Comparison of ENCODE assay signal across 27 cellular contexts in genomic region chr3:181358060-181358459, GRCh38.
DNase-seq lines count a peak whose midpoint lies in the region; ATAC-seq, FAIRE-seq and TF ChIP-seq lines count a peak whose summit lies in the region.
"Had no signal": no experiment of that assay in that cellular context is flagged by ENCODE, and none has a peak within 500 bp of the region (broad histone marks: within the 10 kb centered on the region; RNA-seq: fewer than 3 reads in every experiment).

No MANE protein-coding gene starts in this region.

- H3K27ac ChIP-seq in right cardiac atrium (ENCODE audit: low read length) (no peak overlapping the region), lower lobe of right lung (no peak overlapping the region)
- H3K27ac ChIP-seq: 22Rv1, C4-2B, HL-60 had no signal

- ATAC-seq in HG02938 (IDR thresholded peaks at IDR 0.05; ENCODE audit: unreplicated experiment): peak; percentile 15
- ATAC-seq in right cardiac atrium: peak; percentile 55 to 86
- ATAC-seq in lower lobe of right lung: no peak
- no peak for ATAC-seq in HG03460 (IDR thresholded peaks at IDR 0.05; ENCODE audit: unreplicated experiment)
- ATAC-seq: HCT116 had no signal

- H3K4me3 ChIP-seq in bronchial epithelial cell (ENCODE audit: low read depth, low read length) (no peak overlapping the region), right cardiac atrium (ENCODE audit: low read length) (no peak overlapping the region), lower lobe of right lung (no peak overlapping the region)

- TF ChIP-seq CTCF in bronchial epithelial cell (IDR thresholded peaks at IDR 0.05; ENCODE audit: insufficient read depth, low read length, severe bottlenecking) (no peak), lower lobe of right lung (IDR thresholded peaks at IDR 0.05) (no peak)

- 11% methylated on average over 1 of the region's 1 CpG for WGBS in right cardiac atrium

- intact Hi-C loops in right cardiac atrium (cut with DNase I): no loop called here
- intact Hi-C loops in lower lobe of right lung (cut with DNase I): no loop called here

- H3K36me3 ChIP-seq in bronchial epithelial cell (ENCODE audit: control insufficient read depth, insufficient read depth, low read length) (no peaks in the 10 kb centered on the region), lower lobe of right lung (no peaks in the 10 kb centered on the region)

- H3K27me3 ChIP-seq in bronchial epithelial cell (ENCODE audit: control insufficient read depth, insufficient read depth, low read length) (no peaks in the 10 kb centered on the region), right cardiac atrium (ENCODE audit: control insufficient read depth, insufficient read depth) (no peaks in the 10 kb centered on the region), lower lobe of right lung (ENCODE audit: low read depth) (no peaks in the 10 kb centered on the region)

- H3K9me3 ChIP-seq in right cardiac atrium (ENCODE audit: control insufficient read depth, low read length) (no peaks in the 10 kb centered on the region), lower lobe of right lung (no peaks in the 10 kb centered on the region)

- DNase-seq in DMS53 (lab: John Stamatoyannopoulos, UW) (peak; percentile 2), DMS53 treated with DMSO at 0.1 percent for 48 hours (lab: John Stamatoyannopoulos, UW; ENCODE audit: unreplicated experiment) (no peak), bronchial epithelial cell (ENCODE audit: low read depth) (peak; percentile 15), right cardiac atrium (no peak), NCI-H1694 (lab: John Stamatoyannopoulos, UW) (no peak), lower lobe of right lung (no peak)
- DNase-seq: ACHN, DMS79, GOT3, KBM-7, MM.1S, NCI-H1048, NCI-H1436, NCI-H1930, NCI-H345, NCI-H524, NCI-H82, OCI-M1, SHP77 had no signal

- FAIRE-seq in bronchial epithelial cell (lab: Jason Lieb, UNC): peak; percentile 7
- FAIRE-seq: D721Med, RCC 7860 had no signal

- H3K4me1 ChIP-seq in right cardiac atrium (ENCODE audit: control insufficient read depth, insufficient read depth, low read length) (no peaks in the 10 kb centered on the region), lower lobe of right lung (no peaks in the 10 kb centered on the region)

Comparison
In these comparisons a context has a peak if more than half of its experiments do, and no peak if none do; other contexts are left out.
1. DNase-seq: peak in DMS53 (single experiment) and bronchial epithelial cell (single experiment); none in DMS53 treated with DMSO at 0.1 percent for 48 hours (single experiment), right cardiac atrium (0 of 3), NCI-H1694 (single experiment) and lower lobe of right lung (single experiment).
2. ATAC-seq: peak in HG02938 (single experiment) and right cardiac atrium (2 of 2); none in lower lobe of right lung (0 of 2) and HG03460 (single experiment).